ENCODE assay signal across 16 cellular contexts in the genomic region with DNA sequence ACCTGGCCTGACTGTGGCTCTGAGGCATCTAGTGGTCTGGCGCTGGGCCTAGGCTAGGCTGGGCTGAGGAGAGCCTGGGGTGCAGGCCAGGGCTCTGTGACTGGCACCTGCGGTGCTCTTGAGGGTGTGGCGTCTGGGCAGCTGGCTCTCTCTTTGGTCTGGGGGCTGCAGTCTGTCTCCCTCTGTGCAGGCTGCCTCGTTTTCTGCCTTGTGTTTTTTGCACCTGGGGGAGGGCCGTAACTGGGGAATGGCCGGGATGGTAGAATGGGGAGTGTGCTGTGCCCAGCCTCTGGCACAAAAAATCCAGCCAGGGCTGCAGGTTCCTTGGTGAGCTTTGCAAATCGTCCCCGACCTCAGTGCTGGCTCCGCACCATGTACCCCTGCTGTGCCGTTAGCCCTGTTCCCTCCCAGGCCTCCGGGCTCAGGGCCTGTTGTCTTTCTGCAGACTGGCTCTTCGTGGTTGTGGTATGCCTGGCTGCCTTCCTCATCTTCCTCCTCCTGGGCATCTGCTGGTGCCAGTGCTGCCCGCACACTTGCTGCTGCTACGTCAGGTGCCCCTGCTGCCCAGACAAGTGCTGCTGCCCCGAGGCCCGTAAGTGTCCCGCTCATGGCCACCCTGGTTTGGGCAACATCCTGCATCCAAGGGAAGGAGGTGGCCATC. TPM values are rescaled to one million over a fixed set of nuclear protein-coding genes. Genes with fewer than 3 reads are reported as not detected.
DNase-seq lines count a peak whose midpoint lies in the region; ATAC-seq and TF ChIP-seq lines count a peak whose summit lies in the region.
"Had no signal": no experiment of that assay in that cellular context is flagged by ENCODE, and none has a peak within 500 bp of the region (broad histone marks: within the 10 kb centered on the region; RNA-seq: fewer than 3 reads in every experiment).

No MANE protein-coding gene starts in this region.

- no peaks in the 10 kb centered on the region for H3K9me2 ChIP-seq in OCI-LY1 (ENCODE audit: low read depth, low read length)

- DNase-seq in activated CD4-positive, alpha-beta T cell treated with anti-CD3 and anti-CD28 coated beads for 36 hours, result peak; percentile 5
- DNase-seq in activated CD4-positive, alpha-beta T cell treated with anti-CD3 and anti-CD28 coated beads, Interleukin-2, amount 10 ng/mL, durations not matched to agents 24 days and 14 days, result no peak
- DNase-seq in cardiac septum (ENCODE audit: low spot score), result peak; percentile 63
- peak; percentile 19 for DNase-seq in stimulated activated CD8-positive, alpha-beta memory T cell treated with anti-CD3 and anti-CD28 coated beads, Interleukin-4, amount 100 ng/mL, for 48 hours
- no peak for DNase-seq in progenitor cell of endocrine pancreas (ENCODE audit: low spot score, unreplicated experiment)
- no peak for DNase-seq in mammary epithelial cell
- DNase-seq: activated CD4-positive, alpha-beta T cell treated with anti-CD3 and anti-CD28 coated beads for 4 hours; KBM-7; NCI-H345; stimulated activated CD4-positive, alpha-beta T cell treated with anti-CD3 and anti-CD28 coated beads, Interleukin-15, amount 100 ng/mL, for 24 hours had no signal

- peaks cover 25% of the 10 kb centered on the region for H3K4me1 Mint-ChIP-seq in activated CD4-positive, alpha-beta T cell treated with anti-CD3 and anti-CD28 coated beads for 36 hours
- H3K4me1 Mint-ChIP-seq in activated CD4-positive, alpha-beta T cell treated with anti-CD3 and anti-CD28 coated beads, Interleukin-2, amount 10 ng/mL, durations not matched to agents 24 days and 14 days, result peaks cover 17% of the 10 kb centered on the region
- H3K4me1 Mint-ChIP-seq in progenitor cell of endocrine pancreas (ENCODE audit: low read depth), result peaks cover 7% of the 10 kb centered on the region

- no peaks in the 10 kb centered on the region for H3K9me3 ChIP-seq in OCI-LY1 (ENCODE audit: low read length)
- H3K9me3 ChIP-seq in mammary epithelial cell (replicated peaks; ENCODE audit: insufficient read depth, low read length), result no peaks in the 10 kb centered on the region
- H3K9me3 ChIP-seq: body of pancreas had no signal

- H3K27me3 ChIP-seq in OCI-LY1 (ENCODE audit: insufficient read depth, low read length) (no peaks in the 10 kb centered on the region), mammary epithelial cell (ENCODE audit: insufficient read depth, low read length) (no peaks in the 10 kb centered on the region)
- H3K27me3 ChIP-seq: body of pancreas had no signal

- no TSS peak for BruUV-seq in mammary epithelial cell (replicated peaks; lab: Mats Ljungman, UMichigan)

- H3K27me3 Mint-ChIP-seq in activated CD4-positive, alpha-beta T cell treated with anti-CD3 and anti-CD28 coated beads for 36 hours, result no peaks in the 10 kb centered on the region
- no peaks in the 10 kb centered on the region for H3K27me3 Mint-ChIP-seq in activated CD4-positive, alpha-beta T cell treated with anti-CD3 and anti-CD28 coated beads, Interleukin-2, amount 10 ng/mL, durations not matched to agents 24 days and 14 days
- H3K27me3 Mint-ChIP-seq in progenitor cell of endocrine pancreas, result no peaks in the 10 kb centered on the region

- no peak overlapping the region; the same call in 1 of the 2 replicates for H3K9ac ChIP-seq in OCI-LY1 (ENCODE audit: low read length)
- H3K9ac ChIP-seq in mammary epithelial cell (ENCODE audit: insufficient read depth, low read length), result no peak overlapping the region

- H3K36me3 ChIP-seq in OCI-LY1 (ENCODE audit: insufficient read depth, low read length) (peaks cover 63% of the 10 kb centered on the region; the same call in 1 of the 2 replicates), mammary epithelial cell (ENCODE audit: insufficient read depth, low read length) (peaks cover 4% of the 10 kb centered on the region)

- POLR2A ChIA-PET in activated CD4-positive, alpha-beta T cell treated with anti-CD3 and anti-CD28 coated beads for 36 hours (lab: Charles Lee), result no interaction called here

- H3K4me3 Mint-ChIP-seq in activated CD4-positive, alpha-beta T cell treated with anti-CD3 and anti-CD28 coated beads for 36 hours, result no peak overlapping the region
- no peak overlapping the region for H3K4me3 Mint-ChIP-seq in activated CD4-positive, alpha-beta T cell treated with anti-CD3 and anti-CD28 coated beads, Interleukin-2, amount 10 ng/mL, durations not matched to agents 24 days and 14 days
- H3K4me3 Mint-ChIP-seq in progenitor cell of endocrine pancreas (ENCODE audit: low read depth), result no peak overlapping the region

- H2AFZ ChIP-seq in OCI-LY1 (ENCODE audit: low read length), result no peak overlapping the region
- H2AFZ ChIP-seq in mammary epithelial cell (ENCODE audit: low read depth, low read length), result no peak overlapping the region

- no peaks in the 10 kb centered on the region for H3K9me3 Mint-ChIP-seq in activated CD4-positive, alpha-beta T cell treated with anti-CD3 and anti-CD28 coated beads for 36 hours (ENCODE audit: low read depth)
- no peaks in the 10 kb centered on the region for H3K9me3 Mint-ChIP-seq in activated CD4-positive, alpha-beta T cell treated with anti-CD3 and anti-CD28 coated beads, Interleukin-2, amount 10 ng/mL, durations not matched to agents 24 days and 14 days
- H3K9me3 Mint-ChIP-seq in progenitor cell of endocrine pancreas (ENCODE audit: low read depth), result no peaks in the 10 kb centered on the region

- 54% methylated on average over 12 of the region's 17 CpGs for WGBS in mammary epithelial cell (ENCODE audit: low coverage, missing lambda C conversion rate)

- peaks cover 15% of the 10 kb centered on the region for H3K36me3 Mint-ChIP-seq in activated CD4-positive, alpha-beta T cell treated with anti-CD3 and anti-CD28 coated beads for 36 hours (ENCODE audit: low read depth)
- H3K36me3 Mint-ChIP-seq in activated CD4-positive, alpha-beta T cell treated with anti-CD3 and anti-CD28 coated beads, Interleukin-2, amount 10 ng/mL, durations not matched to agents 24 days and 14 days (ENCODE audit: low read depth), result peaks cover 12% of the 10 kb centered on the region
- H3K36me3 Mint-ChIP-seq in progenitor cell of endocrine pancreas (ENCODE audit: insufficient read depth), result peaks cover 13% of the 10 kb centered on the region

- no peak overlapping the region for H3K4me2 ChIP-seq in OCI-LY1 (ENCODE audit: low read length)
- no peak overlapping the region for H3K4me2 ChIP-seq in mammary epithelial cell (ENCODE audit: insufficient read depth, low read depth, low read length)

- H4K20me1 ChIP-seq in OCI-LY1 (ENCODE audit: insufficient read depth, low read length) (no peaks in the 10 kb centered on the region), mammary epithelial cell (ENCODE audit: insufficient read depth, low read length) (no peaks in the 10 kb centered on the region)

- CTCF ChIA-PET in activated CD4-positive, alpha-beta T cell treated with anti-CD3 and anti-CD28 coated beads for 36 hours (lab: Charles Lee), result no interaction called here
- CTCF ChIA-PET in mammary epithelial cell (lab: Charles Lee; ENCODE audit: low non-redundant PET), result no interaction called here

- H3K79me2 ChIP-seq in OCI-LY1 (ENCODE audit: insufficient read depth, low read length) (no peaks in the 10 kb centered on the region), mammary epithelial cell (ENCODE audit: insufficient read depth, low read length) (peaks cover 26% of the 10 kb centered on the region)

- in situ Hi-C loops in mammary epithelial cell (cut with MboI; ENCODE audit: low sequenced_read_pairs in 2 of 2), result no loop called here

- peak overlapping the region; percentile 30 for H3K27ac ChIP-seq in OCI-LY1 (ENCODE audit: low read depth, low read length, poor library complexity, severe bottlenecking)
- no peak overlapping the region for H3K27ac ChIP-seq in mammary epithelial cell (ENCODE audit: insufficient read depth, low read depth, low read length)
- H3K27ac ChIP-seq: RWPE1 had no signal

- H3K4me3 ChIP-seq in OCI-LY1 (ENCODE audit: low read depth, low read length, poor library complexity, severe bottlenecking), result no peak overlapping the region
- H3K4me3 ChIP-seq in mammary epithelial cell (replicated peaks in 1 of 3; ENCODE audit: insufficient read depth in 1 of 3, low read depth in 2 of 3, low read length in 3 of 3), result no peak overlapping the region
- H3K4me3 ChIP-seq: body of pancreas had no signal

- no peak for ATAC-seq in activated CD4-positive, alpha-beta T cell treated with anti-CD3 and anti-CD28 coated beads for 36 hours
- no peak for ATAC-seq in HG02870 (IDR thresholded peaks at IDR 0.05; ENCODE audit: unreplicated experiment)
- ATAC-seq: body of pancreas had no signal

- H3K27ac Mint-ChIP-seq in activated CD4-positive, alpha-beta T cell treated with anti-CD3 and anti-CD28 coated beads for 36 hours, result no peak overlapping the region
- no peak overlapping the region for H3K27ac Mint-ChIP-seq in activated CD4-positive, alpha-beta T cell treated with anti-CD3 and anti-CD28 coated beads, Interleukin-2, amount 10 ng/mL, durations not matched to agents 24 days and 14 days
- no peak overlapping the region for H3K27ac Mint-ChIP-seq in progenitor cell of endocrine pancreas

- intact Hi-C loops in activated CD4-positive, alpha-beta T cell treated with anti-CD3 and anti-CD28 coated beads for 36 hours (cut with DNase I, micrococcal nuclease), result no loop called here
- intact Hi-C loops in activated CD4-positive, alpha-beta T cell treated with anti-CD3 and anti-CD28 coated beads, Interleukin-2, amount 10 ng/mL, durations not matched to agents 24 days and 14 days (cut with micrococcal nuclease), result no loop called here
- intact Hi-C loops in cardiac septum (cut with DNase I), result no loop called here
- intact Hi-C loops in mammary epithelial cell (cut with micrococcal nuclease), result no loop called here

- no peak for TF ChIP-seq CTCF in OCI-LY1 (IDR thresholded peaks at IDR 0.05; ENCODE audit: low read length)
- no peak for TF ChIP-seq CTCF in progenitor cell of endocrine pancreas (IDR thresholded peaks at IDR 0.05; ENCODE audit: unreplicated experiment)
- no peak for TF ChIP-seq CTCF in mammary epithelial cell (conservative IDR thresholded peaks at IDR 0.05 in 1 of 2, IDR thresholded peaks at IDR 0.05 in 1 of 2; ENCODE audit: extremely low read depth in 1 of 2, insufficient read depth in 1 of 2, low read depth in 1 of 2, low read length in 2 of 2)

- H3K4me1 ChIP-seq in OCI-LY1 (ENCODE audit: insufficient read depth, low read length, severe bottlenecking) (peaks cover 46% of the 10 kb centered on the region), mammary epithelial cell (ENCODE audit: insufficient read depth, low read length) (peaks cover 24% of the 10 kb centered on the region)

- dilution Hi-C loops in mammary epithelial cell (cut with HindIII; ENCODE audit: low sequenced_read_pairs), result no loop called here

- H3F3A ChIP-seq in OCI-LY1 (ENCODE audit: insufficient read depth, low read length), result no peaks in the 10 kb centered on the region

RNA-seq across cellular contexts. Expression of a gene that starts 6.5 kb away (rescaled TPM):
- 100 to 1,000 TPM; 116 to 154 TPM for total RNA-seq in activated CD4-positive, alpha-beta T cell treated with anti-CD3 and anti-CD28 coated beads for 36 hours
- total RNA-seq in activated CD4-positive, alpha-beta T cell treated with anti-CD3 and anti-CD28 coated beads, Interleukin-2, amount 10 ng/mL, durations not matched to agents 24 days and 14 days, result 147 TPM in 2 replicates
- total RNA-seq in cardiac septum, result 174 TPM
- 126 and 132 TPM in 2 replicates for total RNA-seq in progenitor cell of endocrine pancreas
- 10 to 100 TPM; 65.7 to 82.1 TPM for total RNA-seq in mammary epithelial cell
- 73.9 TPM for polyA plus RNA-seq in mammary epithelial cell
- polyA minus RNA-seq in mammary epithelial cell, result 54.0 TPM

RNA-seq across cellular contexts. Expression of a gene that starts 13.4 kb away (rescaled TPM):
- 10 to 100 TPM; 10.0 to 12.2 TPM for total RNA-seq in activated CD4-positive, alpha-beta T cell treated with anti-CD3 and anti-CD28 coated beads for 36 hours
- 2.2 and 2.8 TPM in 2 replicates for total RNA-seq in activated CD4-positive, alpha-beta T cell treated with anti-CD3 and anti-CD28 coated beads, Interleukin-2, amount 10 ng/mL, durations not matched to agents 24 days and 14 days
- total RNA-seq in cardiac septum, result 3.4 TPM
- 123 and 132 TPM in 2 replicates for total RNA-seq in progenitor cell of endocrine pancreas
- total RNA-seq in mammary epithelial cell, result 100 to 1,000 TPM in 1 of 2 donors, 10 to 100 TPM in 1; 91.5 to 166 TPM
- 133 TPM for polyA plus RNA-seq in mammary epithelial cell
- polyA minus RNA-seq in mammary epithelial cell, result 97.9 TPM
- polyA plus RNA-seq: neural cell had no signal

RNA-seq across cellular contexts. Expression of a gene that starts 20.1 kb away (rescaled TPM):
- under 1 TPM; 0.25 to 0.30 TPM for total RNA-seq in activated CD4-positive, alpha-beta T cell treated with anti-CD3 and anti-CD28 coated beads for 36 hours
- total RNA-seq in activated CD4-positive, alpha-beta T cell treated with anti-CD3 and anti-CD28 coated beads, Interleukin-2, amount 10 ng/mL, durations not matched to agents 24 days and 14 days, result 0.40 TPM in 2 replicates
- total RNA-seq in cardiac septum (not detected), progenitor cell of endocrine pancreas (0.64 and 1.1 TPM in 2 replicates), mammary epithelial cell (under 1 TPM in 1 of 2 donors, not detected in 1; 0.54 TPM)
- polyA plus RNA-seq in mammary epithelial cell, result not detected
- not detected for polyA minus RNA-seq in mammary epithelial cell
- total RNA-seq: body of pancreas, fibroblast of lung had no signal
- polyA plus RNA-seq: fibroblast of lung, neural cell had no signal

RNA-seq across cellular contexts. Expression of a gene that starts 29.7 kb away (rescaled TPM):
- total RNA-seq in activated CD4-positive, alpha-beta T cell treated with anti-CD3 and anti-CD28 coated beads for 36 hours, result under 1 TPM; 0.19 to 0.34 TPM
- 0.17 TPM in 1 of 2 replicates, not detected in the other for total RNA-seq in activated CD4-positive, alpha-beta T cell treated with anti-CD3 and anti-CD28 coated beads, Interleukin-2, amount 10 ng/mL, durations not matched to agents 24 days and 14 days
- total RNA-seq in cardiac septum (not detected), progenitor cell of endocrine pancreas (1.4 and 1.7 TPM in 2 replicates), mammary epithelial cell (not detected)
- polyA plus RNA-seq in mammary epithelial cell, result not detected
- not detected for polyA minus RNA-seq in mammary epithelial cell
- polyA plus RNA-seq: fibroblast of lung, neural cell had no signal

RNA-seq across cellular contexts. Expression of a gene that starts 33.7 kb away (rescaled TPM):
- total RNA-seq in activated CD4-positive, alpha-beta T cell treated with anti-CD3 and anti-CD28 coated beads for 36 hours, result not detected
- not detected in 2 replicates for total RNA-seq in activated CD4-positive, alpha-beta T cell treated with anti-CD3 and anti-CD28 coated beads, Interleukin-2, amount 10 ng/mL, durations not matched to agents 24 days and 14 days
- total RNA-seq in cardiac septum (not detected), progenitor cell of endocrine pancreas (not detected in 2 replicates), mammary epithelial cell (not detected)
- polyA plus RNA-seq in mammary epithelial cell, result not detected
- not detected for polyA minus RNA-seq in mammary epithelial cell
- total RNA-seq: body of pancreas, fibroblast of lung had no signal
- polyA plus RNA-seq: fibroblast of lung, neural cell had no signal

Comparison
In these comparisons a context has a peak if more than half of its experiments do, and no peak if none do; other contexts are left out.
1. DNase-seq: peak in activated CD4-positive, alpha-beta T cell treated with anti-CD3 and anti-CD28 coated beads for 36 hours (single experiment), cardiac septum (single experiment) and stimulated activated CD8-positive, alpha-beta memory T cell treated with anti-CD3 and anti-CD28 coated beads, Interleukin-4, amount 100 ng/mL, for 48 hours (single experiment); none in activated CD4-positive, alpha-beta T cell treated with anti-CD3 and anti-CD28 coated beads, Interleukin-2, amount 10 ng/mL, durations not matched to agents 24 days and 14 days (single experiment), progenitor cell of endocrine pancreas (single experiment) and mammary epithelial cell (single experiment).